Comparison of ENCODE assay signal across 1 cellular context in genomic region chr4:74105656-74106275, GRCh38.
TF ChIP-seq lines count a peak whose summit lies in the region.

No MANE protein-coding gene starts in this region.

TF ChIP-seq in K562, 482 proteins besides CTCF, POLR2A, EP300 and RAD21:
- peak; percentile 53 for TF ChIP-seq NFIC (IDR thresholded peaks at IDR 0.05)
- no peak for TF ChIP-seq FOXP4 (CRISPR knock-in tag; IDR thresholded peaks at IDR 0.05; ENCODE audit: borderline replicate concordance)
